32 cellular contexts compared by ENCODE assay signal in genomic region chr3:138265745-138266144, GRCh38.
"Had no signal": no experiment of that assay in that cellular context is flagged by ENCODE, and none has a peak within 500 bp of the region (broad histone marks: within the 10 kb centered on the region; RNA-seq: fewer than 3 reads in every experiment).

No MANE protein-coding gene starts in this region.

- H3K27me3 Mint-ChIP-seq: activated CD4-positive, alpha-beta memory T cell treated with anti-CD3 and anti-CD28 coated beads, Interleukin-2, amount 10 ng/mL, durations not matched to agents 7 days and 5 days; activated CD4-positive, alpha-beta T cell treated with anti-CD3 and anti-CD28 coated beads, Interleukin-2, amount 10 ng/mL, durations not matched to agents 7 days and 5 days; activated naive CD8-positive, alpha-beta T cell; activated T-cell treated with anti-CD3 and anti-CD28 coated beads, Interleukin-2, amount 50 U/mL, for 24 hours; effector memory CD8-positive, alpha-beta T cell had no signal

- ATAC-seq: activated T-cell treated with anti-CD3 and anti-CD28 coated beads, Interleukin-2, amount 50 U/mL, for 72 hours; body of pancreas; effector memory CD8-positive, alpha-beta T cell; heart left ventricle had no signal

- H3K9me3 Mint-ChIP-seq: activated CD4-positive, alpha-beta memory T cell treated with anti-CD3 and anti-CD28 coated beads, Interleukin-2, amount 10 ng/mL, durations not matched to agents 7 days and 5 days; activated CD4-positive, alpha-beta T cell treated with anti-CD3 and anti-CD28 coated beads, Interleukin-2, amount 10 ng/mL, durations not matched to agents 7 days and 5 days; activated T-cell treated with anti-CD3 and anti-CD28 coated beads, Interleukin-2, amount 50 U/mL, for 24 hours; activated T-cell treated with anti-CD3 and anti-CD28 coated beads, Interleukin-2, amount 50 U/mL, for 72 hours; effector memory CD8-positive, alpha-beta T cell had no signal

- FAIRE-seq: colon, endothelial cell of umbilical vein had no signal

- H3K4me3 Mint-ChIP-seq: activated CD4-positive, alpha-beta memory T cell treated with anti-CD3 and anti-CD28 coated beads, Interleukin-2, amount 10 ng/mL, durations not matched to agents 7 days and 5 days; activated CD4-positive, alpha-beta T cell treated with anti-CD3 and anti-CD28 coated beads, Interleukin-2, amount 10 ng/mL, durations not matched to agents 7 days and 5 days; activated naive CD8-positive, alpha-beta T cell; activated T-cell treated with anti-CD3 and anti-CD28 coated beads, Interleukin-2, amount 50 U/mL, for 24 hours; activated T-cell treated with anti-CD3 and anti-CD28 coated beads, Interleukin-2, amount 50 U/mL, for 72 hours; effector memory CD8-positive, alpha-beta T cell had no signal

- H3K27ac Mint-ChIP-seq: activated CD4-positive, alpha-beta memory T cell treated with anti-CD3 and anti-CD28 coated beads, Interleukin-2, amount 10 ng/mL, durations not matched to agents 7 days and 5 days; activated CD4-positive, alpha-beta T cell treated with anti-CD3 and anti-CD28 coated beads, Interleukin-2, amount 10 ng/mL, durations not matched to agents 7 days and 5 days; activated naive CD8-positive, alpha-beta T cell; effector memory CD8-positive, alpha-beta T cell had no signal

- DNase-seq: activated CD4-positive, alpha-beta memory T cell treated with anti-CD3 and anti-CD28 coated beads, Interleukin-2, amount 10 ng/mL, durations not matched to agents 7 days and 5 days; activated CD4-positive, alpha-beta T cell treated with anti-CD3 and anti-CD28 coated beads for 1 hour; activated CD4-positive, alpha-beta T cell treated with anti-CD3 and anti-CD28 coated beads for 4 hours; activated CD4-positive, alpha-beta T cell treated with anti-CD3 and anti-CD28 coated beads, Interleukin-2, amount 10 ng/mL, durations not matched to agents 7 days and 5 days; activated CD4-positive, alpha-beta T cell treated with anti-CD3 and anti-CD28 coated beads, Interleukin-2, amount 50 U/mL, for 4 hours; activated CD4-positive, CD25-positive, alpha-beta regulatory T cell; activated CD8-positive, alpha-beta memory T cell treated with anti-CD3 and anti-CD28 coated beads, Interleukin-2, amount 50 U/mL, for 48 hours; activated effector memory CD4-positive, alpha-beta T cell treated with Interleukin-2 at 50 U/mL for 16 hours; activated gamma-delta T cell treated with Interleukin-2 at 50 U/mL for 16 hours; activated naive CD4-positive, alpha-beta T cell treated with anti-CD3 and anti-CD28 coated beads, Interleukin-2, amount 50 U/mL, for 16 hours; activated naive CD4-positive, alpha-beta T cell treated with Interleukin-2 at 50 U/mL for 16 hours; activated T-cell treated with anti-CD3 and anti-CD28 coated beads for 4 hours; activated T-cell treated with anti-CD3 and anti-CD28 coated beads, Interleukin-2, amount 50 U/mL, for 24 hours; activated T-cell treated with anti-CD3 and anti-CD28 coated beads, Interleukin-2, amount 50 U/mL, for 72 hours; amygdala; aorta; body of pancreas; caudate nucleus; cortex of kidney; dermis blood vessel endothelial cell; effector CD4-positive, alpha-beta T cell; effector memory CD8-positive, alpha-beta T cell; esophagus squamous epithelium; foreskin fibroblast; gastrocnemius medialis; glutamatergic neuron; heart left ventricle; T-helper 1 cell; T-helper 2 cell had no signal
